In the genomic region with DNA sequence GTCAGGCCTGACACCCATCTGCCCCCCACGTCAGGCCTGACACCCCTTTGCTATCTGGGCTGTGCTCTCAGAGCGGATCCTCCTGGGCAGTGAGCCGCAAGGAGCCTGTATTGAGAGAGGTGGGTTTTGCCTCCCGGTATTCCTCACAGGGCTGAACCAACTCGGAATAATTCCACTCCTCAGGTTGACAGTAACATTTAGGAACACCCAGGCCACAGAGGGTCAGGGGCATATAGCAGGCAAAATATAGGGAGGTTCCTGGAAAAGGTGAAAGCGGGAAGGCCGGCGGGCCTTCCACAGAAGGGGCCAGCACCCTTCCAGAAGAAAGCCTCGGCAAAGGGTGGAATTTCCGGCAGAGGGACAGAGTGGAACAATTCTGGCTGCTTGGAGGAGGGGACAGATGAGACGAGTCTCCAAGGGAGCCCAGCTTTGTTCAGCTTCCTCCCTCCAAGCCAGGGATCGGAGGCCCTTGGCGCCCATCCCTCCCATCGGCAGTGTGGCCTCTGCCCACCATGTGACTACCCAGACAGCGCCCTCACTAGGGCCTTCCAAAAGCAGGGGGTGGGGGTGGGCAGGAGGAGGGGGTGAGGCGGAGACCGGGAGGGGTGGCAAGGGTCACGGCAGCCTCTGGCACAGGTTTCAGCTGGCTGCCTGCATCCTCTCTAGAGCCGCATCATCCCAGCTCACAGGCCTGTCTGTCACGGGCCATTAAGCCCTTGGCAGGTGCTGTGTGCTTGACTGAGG, we compare ENCODE assay signal across 10 cellular contexts. TPM values are rescaled to one million over a fixed set of nuclear protein-coding genes. Genes with fewer than 3 reads are reported as not detected.
A peak's percentile ranks its signal among the peaks of the same experiment; 100 is the strongest.
DNase-seq lines count a peak whose midpoint lies in the region; ATAC-seq and TF ChIP-seq lines count a peak whose summit lies in the region.
"Had no signal": no experiment of that assay in that cellular context is flagged by ENCODE, and none has a peak within 500 bp of the region (broad histone marks: within the 10 kb centered on the region; RNA-seq: fewer than 3 reads in every experiment).

No MANE protein-coding gene starts in this region.

- no peaks in the 10 kb centered on the region for H3K9me2 ChIP-seq in OCI-LY7 (ENCODE audit: insufficient read depth, low read length)

- H4K20me1 ChIP-seq in OCI-LY7 (ENCODE audit: insufficient read depth, low read length), result no peaks in the 10 kb centered on the region

- DNase-seq in NCI-H1105 (lab: John Stamatoyannopoulos, UW) (peak; percentile 89), OCI-LY7 (ENCODE audit: low spot score) (peak; percentile 47), hypothalamus (lab: John Stamatoyannopoulos, UW) (peak in 32 of 51 donors; percentile 15 to 76 (median 53)), tibial artery (no peak), H7 (no peak), endothelial cell (ENCODE audit: low spot score) (no peak)
- DNase-seq: stimulated activated CD4-positive, alpha-beta T cell treated with anti-CD3 and anti-CD28 coated beads, Interleukin-2, amount 100 ng/mL, for 48 hours had no signal

- no peak overlapping the region for H3K4me3 Mint-ChIP-seq in stimulated activated memory B cell treated with anti-CD40 and anti-IgM and Interleukin-4, amounts not matched to agents 10 μg/mL and 1 μg/mL and 100 μg/mL, for 72 hours
- H3K4me3 Mint-ChIP-seq in endothelial cell (ENCODE audit: unreplicated experiment), result no peak overlapping the region

- H3K27ac Mint-ChIP-seq in stimulated activated memory B cell treated with anti-CD40 and anti-IgM and Interleukin-4, amounts not matched to agents 10 μg/mL and 1 μg/mL and 100 μg/mL, for 72 hours, result peak overlapping the region; percentile 58
- H3K27ac Mint-ChIP-seq in endothelial cell (ENCODE audit: unreplicated experiment), result no peak overlapping the region

- no peaks in the 10 kb centered on the region for H3K9me3 Mint-ChIP-seq in stimulated activated memory B cell treated with anti-CD40 and anti-IgM and Interleukin-4, amounts not matched to agents 10 μg/mL and 1 μg/mL and 100 μg/mL, for 72 hours
- H3K9me3 Mint-ChIP-seq in endothelial cell (ENCODE audit: unreplicated experiment), result no peaks in the 10 kb centered on the region

- H2AFZ ChIP-seq in OCI-LY7 (ENCODE audit: low read length), result no peak overlapping the region

- H3K27me3 Mint-ChIP-seq in stimulated activated memory B cell treated with anti-CD40 and anti-IgM and Interleukin-4, amounts not matched to agents 10 μg/mL and 1 μg/mL and 100 μg/mL, for 72 hours, result no peaks in the 10 kb centered on the region
- peaks cover 1% of the 10 kb centered on the region for H3K27me3 Mint-ChIP-seq in endothelial cell (ENCODE audit: unreplicated experiment)

- no peaks in the 10 kb centered on the region for H3K36me3 Mint-ChIP-seq in stimulated activated memory B cell treated with anti-CD40 and anti-IgM and Interleukin-4, amounts not matched to agents 10 μg/mL and 1 μg/mL and 100 μg/mL, for 72 hours
- H3K36me3 Mint-ChIP-seq in endothelial cell (ENCODE audit: low read depth, unreplicated experiment), result no peaks in the 10 kb centered on the region

- intact Hi-C loops in OCI-LY7 (cut with micrococcal nuclease; ENCODE audit: unreplicated experiment) (no loop called here), tibial artery (cut with DNase I; ENCODE audit: low total_unique reads) (no loop called here)

- no peak overlapping the region for H3K4me2 ChIP-seq in OCI-LY7 (ENCODE audit: low read length)

- BruUV-seq in OCI-LY7 (replicated peaks; lab: Mats Ljungman, UMichigan), result no TSS peak

- H3K9me3 ChIP-seq in OCI-LY7 (ENCODE audit: low read length) (no peaks in the 10 kb centered on the region), tibial artery (no peaks in the 10 kb centered on the region)

- TF ChIP-seq CTCF in OCI-LY7 (conservative IDR thresholded peaks at IDR 0.05; ENCODE audit: low read length) (no peak), tibial artery (IDR thresholded peaks at IDR 0.05) (no peak), endothelial cell (IDR thresholded peaks at IDR 0.05; ENCODE audit: unreplicated experiment) (no peak)

- H3K79me2 ChIP-seq in OCI-LY7 (ENCODE audit: insufficient read depth, low read depth, low read length), result no peaks in the 10 kb centered on the region

- H3K27ac ChIP-seq in OCI-LY7 (ENCODE audit: low read depth, low read length, poor library complexity, severe bottlenecking) (no peak overlapping the region), tibial artery (no peak overlapping the region)

- H3K36me3 ChIP-seq in OCI-LY7 (ENCODE audit: insufficient read depth, low read length) (no peaks in the 10 kb centered on the region), tibial artery (no peaks in the 10 kb centered on the region), H7 (replicated peaks; ENCODE audit: control insufficient read depth, insufficient read depth, low read length) (no peaks in the 10 kb centered on the region)

- H3K27me3 ChIP-seq in tibial artery (peaks cover 0 to 2% of the 10 kb centered on the region in 2 donors), H7 (ENCODE audit: control insufficient read depth, insufficient read depth, low read length) (no peaks in the 10 kb centered on the region)

- H3K4me3 ChIP-seq in OCI-LY7 (ENCODE audit: low read depth, low read length, poor library complexity, severe bottlenecking) (no peak overlapping the region), tibial artery (no peak overlapping the region), H7 (ENCODE audit: insufficient read depth, low read depth, low read length) (no peak overlapping the region)

- peaks cover 29% of the 10 kb centered on the region for H3K4me1 Mint-ChIP-seq in stimulated activated memory B cell treated with anti-CD40 and anti-IgM and Interleukin-4, amounts not matched to agents 10 μg/mL and 1 μg/mL and 100 μg/mL, for 72 hours
- H3K4me1 Mint-ChIP-seq in endothelial cell (ENCODE audit: unreplicated experiment), result no peaks in the 10 kb centered on the region

- no peak for ATAC-seq in stimulated activated memory B cell treated with anti-CD40 and anti-IgM and Interleukin-4, amounts not matched to agents 10 μg/mL and 1 μg/mL and 100 μg/mL, for 72 hours
- no peak for ATAC-seq in GM21423 (IDR thresholded peaks at IDR 0.05; ENCODE audit: unreplicated experiment)

- H3K4me1 ChIP-seq in OCI-LY7 (ENCODE audit: insufficient read depth, low read length, poor library complexity, severe bottlenecking) (peaks cover 33% of the 10 kb centered on the region), tibial artery (no peaks in the 10 kb centered on the region)

- POLR2A ChIA-PET in OCI-LY7 (lab: Charles Lee), result no interaction called here

- CTCF ChIA-PET in OCI-LY7 (lab: Charles Lee; ENCODE audit: unreplicated experiment), result no interaction called here

RNA-seq across cellular contexts. Expression of a gene that starts 6.6 kb away (rescaled TPM):
- total RNA-seq in OCI-LY7 (2014; rRNA removed; shearing (Covaris generic)), result 23.8 and 27.8 TPM in 2 replicates
- total RNA-seq in OCI-LY7 (2022), result 45.7 and 48.6 TPM in 2 replicates
- 0.04 and 0.17 TPM in 2 replicates for total RNA-seq in H7 (2014; rRNA removed; shearing (Covaris generic))
- 0.10 TPM for total RNA-seq in endothelial cell (ENCODE audit: unreplicated experiment)
- total RNA-seq: M059J had no signal

RNA-seq across cellular contexts. Expression of a gene that starts 12.9 kb away (rescaled TPM):
- 81.4 and 93.7 TPM in 2 replicates for total RNA-seq in OCI-LY7 (2014; rRNA removed; shearing (Covaris generic))
- total RNA-seq in OCI-LY7 (2022), result 72.5 and 79.6 TPM in 2 replicates
- total RNA-seq in H7 (2014; rRNA removed; shearing (Covaris generic)), result 286 and 299 TPM in 2 replicates
- 304 TPM for total RNA-seq in endothelial cell (ENCODE audit: unreplicated experiment)

RNA-seq across cellular contexts. Expression of a gene that starts 44.4 kb away (rescaled TPM):
- not detected in 2 replicates for total RNA-seq in OCI-LY7 (2014; rRNA removed; shearing (Covaris generic))
- 0.30 TPM in 1 of 2 replicates, not detected in the other for total RNA-seq in OCI-LY7 (2022)
- not detected in 2 replicates for total RNA-seq in H7 (2014; rRNA removed; shearing (Covaris generic))
- 20.5 TPM for total RNA-seq in endothelial cell (ENCODE audit: unreplicated experiment)
- total RNA-seq: M059J had no signal

Comparison
In these comparisons a context has a peak if more than half of its experiments do, and no peak if none do; other contexts are left out.
1. DNase-seq: peak in NCI-H1105 (single experiment), OCI-LY7 (single experiment) and hypothalamus (32 of 51); none in tibial artery (0 of 2), H7 (single experiment) and endothelial cell (single experiment).
2. RNA of a gene that starts 6.6 kb away (total RNA-seq): 23.8 to 48.6 TPM in OCI-LY7; 0.04 to 0.17 TPM in H7 and 0.10 TPM in endothelial cell (single experiment); every median in the first group is over 10 times any median in the second.
3. RNA of a gene that starts 44.4 kb away (total RNA-seq): 20.5 TPM in endothelial cell (single experiment); 0.30 TPM in OCI-LY7 and not detected in H7; every median in the first group is over 10 times any median in the second.